In the genomic region with DNA sequence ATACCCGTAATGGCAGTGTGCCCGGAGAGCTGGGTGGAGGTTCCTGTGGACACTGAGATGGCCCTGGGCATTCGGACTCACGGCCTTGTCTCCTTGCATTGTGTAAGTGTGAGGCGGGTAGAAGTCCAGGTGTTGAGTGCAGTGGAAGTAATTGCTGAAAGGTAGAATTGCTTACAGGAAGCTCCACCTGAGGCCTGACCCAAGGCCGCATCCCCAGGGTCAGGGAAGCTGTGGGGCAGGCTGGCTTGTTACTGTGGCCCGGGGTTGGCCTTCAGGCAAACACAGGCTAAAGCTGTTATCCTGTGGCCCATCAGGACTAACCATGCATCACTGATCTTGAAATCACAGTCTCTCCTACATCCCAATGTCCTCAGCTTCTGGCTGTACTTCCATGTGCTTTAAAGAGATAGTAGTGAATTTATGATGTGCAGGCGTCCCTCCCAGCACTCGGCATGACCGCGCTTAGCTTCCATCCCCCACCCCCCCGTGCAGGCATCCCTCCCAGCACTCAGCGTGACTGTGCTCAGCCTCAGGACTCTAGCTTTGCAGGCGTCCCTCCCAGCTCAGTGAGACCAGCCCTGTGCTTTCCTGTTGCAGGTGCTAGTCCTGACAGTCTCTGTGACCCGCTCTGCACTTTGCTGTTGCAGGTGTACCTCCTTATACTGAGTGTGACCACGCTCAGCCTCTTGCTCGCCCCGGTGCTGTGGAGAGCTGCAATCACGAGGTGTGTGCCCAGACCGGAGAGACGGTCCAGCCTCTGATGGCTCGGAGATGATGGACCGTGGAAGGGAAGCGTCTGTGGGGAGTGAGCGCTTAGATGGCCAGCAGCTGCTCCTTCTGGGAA, we compare ENCODE assay signal across 16 cellular contexts. TPM values are rescaled to one million over a fixed set of nuclear protein-coding genes. Genes with fewer than 3 reads are reported as not detected.
DNase-seq lines count a peak whose midpoint lies in the region; ATAC-seq and TF ChIP-seq lines count a peak whose summit lies in the region.
"Had no signal": no experiment of that assay in that cellular context is flagged by ENCODE, and none has a peak within 500 bp of the region (broad histone marks: within the 10 kb centered on the region; RNA-seq: fewer than 3 reads in every experiment).

No MANE protein-coding gene starts in this region.

- TF ChIP-seq CTCF in left ventricle myocardium inferior (IDR thresholded peaks at IDR 0.05; ENCODE audit: borderline replicate concordance) = no peak
- no peak for TF ChIP-seq CTCF in heart right ventricle (IDR thresholded peaks at IDR 0.05)
- TF ChIP-seq CTCF in thyroid gland (IDR thresholded peaks at IDR 0.05) = no peak

- WGBS in heart right ventricle, 2 donors = 87% methylated on average over 25 of the region's 25 CpGs
- WGBS in thyroid gland, 2 donors = 80 to 87% methylated on average over 24 to 25 of the region's 25 CpGs

- no peak for DNase-seq in left ventricle myocardium inferior
- no peak for DNase-seq in heart right ventricle
- peak; percentile 10 to 64 for DNase-seq in cerebellar nuclear complex (lab: John Stamatoyannopoulos, UW)
- DNase-seq in mesenteric fat pad (ENCODE audit: low spot score) = peak; percentile 82
- DNase-seq in kidney tubule cell (ENCODE audit: low spot score) = no peak
- no peak for DNase-seq in thyroid gland
- DNase-seq in activated T-cell treated with anti-CD3 and anti-CD28 coated beads, Interleukin-2, amount 50 U/mL, for 48 hours = no peak
- DNase-seq: esophagus squamous epithelium; hippocampal formation; NCI-H1105 treated with DMSO at 0.1 percent for 48 hours; NCI-H524 treated with DMSO at 0.1 percent for 48 hours; stimulated activated CD4-positive, alpha-beta T cell treated with anti-CD3 and anti-CD28 coated beads, Interleukin-4, amount 100 ng/mL, for 4 hours; T-helper 17 cell had no signal

- intact Hi-C loops in left ventricle myocardium inferior (cut with micrococcal nuclease) (no loop called here), heart right ventricle (cut with DNase I) (loop anchor here in 2 of 10 donors (5.0 kb wide), 2 partner anchors 42 to 57 kb away; a partner anchor contains a TSS), thyroid gland (cut with DNase I) (no loop called here)

- H3K36me3 ChIP-seq in left ventricle myocardium inferior (peaks cover 45% of the 10 kb centered on the region), heart right ventricle (peaks cover 0 to 80% (median 6%) of the 10 kb centered on the region in 9 donors), thyroid gland (no peaks in the 10 kb centered on the region)

- ATAC-seq in heart right ventricle (no peak), HG03039 (IDR thresholded peaks at IDR 0.05; ENCODE audit: unreplicated experiment) (no peak)
- ATAC-seq: stimulated activated effector memory CD8-positive, alpha-beta T cell treated with anti-CD3 and anti-CD28 coated beads, Interleukin-12 subunit alpha, Interleukin-12 subunit beta, amount 100 ng/mL, for 72 hours; T-helper 17 cell had no signal

- no peaks in the 10 kb centered on the region for H3K9me3 ChIP-seq in left ventricle myocardium inferior (replicated peaks)
- H3K9me3 ChIP-seq in heart right ventricle = no peaks in the 10 kb centered on the region
- H3K9me3 ChIP-seq in thyroid gland = no peaks in the 10 kb centered on the region
- H3K9me3 ChIP-seq: Caco-2, esophagus squamous epithelium had no signal

- H3K4me3 ChIP-seq in left ventricle myocardium inferior = no peak overlapping the region
- peak overlapping the region in 2 of 10 donors; percentile 33 for H3K4me3 ChIP-seq in heart right ventricle
- no peak overlapping the region for H3K4me3 ChIP-seq in thyroid gland (replicated peaks in 1 of 3)
- H3K4me3 ChIP-seq: esophagus squamous epithelium had no signal

- H3K27me3 ChIP-seq in left ventricle myocardium inferior (ENCODE audit: low read depth) (no peaks in the 10 kb centered on the region), heart right ventricle (no peaks in the 10 kb centered on the region), thyroid gland (no peaks in the 10 kb centered on the region)
- H3K27me3 ChIP-seq: esophagus squamous epithelium had no signal

- TF ChIP-seq POLR2A in thyroid gland (IDR thresholded peaks at IDR 0.05) = no peak

- H3K4me1 ChIP-seq in left ventricle myocardium inferior = peaks cover 57% of the 10 kb centered on the region
- H3K4me1 ChIP-seq in heart right ventricle = peaks cover 20 to 57% (median 39%) of the 10 kb centered on the region in 9 donors
- peaks cover 9 to 23% of the 10 kb centered on the region in 2 donors for H3K4me1 ChIP-seq in thyroid gland

- peak overlapping the region; percentile 76 for H3K27ac ChIP-seq in left ventricle myocardium inferior (replicated peaks)
- peak overlapping the region in 4 of 10 donors; percentile 59 to 75 (median 67) for H3K27ac ChIP-seq in heart right ventricle
- no peak overlapping the region for H3K27ac ChIP-seq in thyroid gland

RNA-seq across cellular contexts. Expression of a gene that starts 35.6 kb away (rescaled TPM):
- total RNA-seq in left ventricle myocardium inferior (48.7 TPM), heart right ventricle (10 to 100 TPM; 30.9 to 51.4 (median 38.3) TPM), mesenteric fat pad (66.4 TPM), thyroid gland (10 to 100 TPM; 48.0 to 84.2 (median 53.9) TPM)
- polyA plus RNA-seq in heart right ventricle = 10 to 100 TPM; 16.4 to 23.0 TPM

RNA-seq across cellular contexts. Expression of a gene that starts 58.5 kb away (rescaled TPM):
- total RNA-seq in left ventricle myocardium inferior (196 TPM), heart right ventricle (100 to 1,000 TPM in 9 of 10 donors, 10 to 100 TPM in 1; 97.7 to 307 (median 225) TPM), mesenteric fat pad (21.7 TPM), thyroid gland (10 to 100 TPM in 2 of 4 donors, 1 to 10 TPM in 2; 8.8 to 15.3 (median 10.4) TPM)
- polyA plus RNA-seq in heart right ventricle = 10 to 100 TPM; 40.9 to 73.3 TPM

Comparison
In these comparisons a context has a peak if more than half of its experiments do, and no peak if none do; other contexts are left out.
1. DNase-seq: peak in cerebellar nuclear complex (2 of 2) and mesenteric fat pad (single experiment); none in left ventricle myocardium inferior (single experiment), heart right ventricle (0 of 2), kidney tubule cell (single experiment), thyroid gland (0 of 2) and activated T-cell treated with anti-CD3 and anti-CD28 coated beads, Interleukin-2, amount 50 U/mL, for 48 hours (0 of 2).